ENCODE assay signal across 30 cellular contexts in the genomic region with DNA sequence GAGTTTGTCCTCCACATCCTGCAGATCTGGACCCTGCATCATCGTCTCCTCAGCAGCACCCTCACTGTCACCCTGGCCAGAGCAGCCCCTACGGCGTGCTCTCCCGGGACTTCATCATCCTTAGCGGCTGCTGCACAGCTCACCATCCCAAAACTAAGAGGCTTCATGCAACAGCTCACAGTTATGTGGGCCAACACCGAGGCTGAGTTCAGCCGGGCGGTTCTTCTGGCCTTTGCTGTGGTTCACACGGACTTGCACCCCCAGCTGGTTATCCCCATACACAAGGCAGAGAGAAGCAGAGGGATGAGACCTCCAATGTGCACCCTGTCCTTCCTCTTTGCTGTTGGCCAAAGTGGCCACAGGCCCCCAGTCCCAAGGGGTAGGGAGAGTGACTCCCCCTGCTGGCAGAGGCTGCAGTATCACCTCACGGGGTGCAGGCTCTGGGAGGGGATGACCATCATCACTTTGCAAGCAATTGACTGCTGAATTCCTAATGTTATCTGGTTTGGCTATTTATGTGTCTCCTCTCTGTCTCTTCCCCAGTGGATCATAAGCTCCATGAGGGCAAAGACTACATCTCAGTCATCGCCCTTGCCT.
DNase-seq lines count a peak whose midpoint lies in the region; ATAC-seq and TF ChIP-seq lines count a peak whose summit lies in the region.
"Had no signal": no experiment of that assay in that cellular context is flagged by ENCODE, and none has a peak within 500 bp of the region (broad histone marks: within the 10 kb centered on the region; RNA-seq: fewer than 3 reads in every experiment).

No MANE protein-coding gene starts in this region.

- 96% methylated on average over 11 of the region's 11 CpGs for WGBS in suprapubic skin
- 91 to 95% methylated on average over 9 to 11 of the region's 11 CpGs for WGBS in testis, 2 donors

- no peak overlapping the region for H3K4me2 ChIP-seq in Loucy (ENCODE audit: low read depth, low read length, poor library complexity, severe bottlenecking)

- no peaks in the 10 kb centered on the region for H3K9me2 ChIP-seq in Loucy (replicated peaks; ENCODE audit: low read depth, low read length)

- no peak overlapping the region for H3K27ac Mint-ChIP-seq in activated naive CD4-positive, alpha-beta T cell treated with anti-CD3 and anti-CD28 coated beads, Interleukin-2, amount 10 ng/mL, durations not matched to agents 7 days and 5 days
- H3K27ac Mint-ChIP-seq in WTC11, result no peak overlapping the region
- H3K27ac Mint-ChIP-seq: activated T-cell treated with anti-CD3 and anti-CD28 coated beads, Interleukin-2, amount 50 U/mL, for 24 hours; B cell; CD8-positive, alpha-beta memory T cell; mesothelial cell of epicardium; naive thymus-derived CD8-positive, alpha-beta T cell; stimulated activated naive CD8-positive, alpha-beta T cell treated with anti-CD3 and anti-CD28 coated beads, Interleukin-15, Interleukin-2, amounts not matched to agents 100 ng/mL and 50 ng/mL, for 24 hours had no signal

- H3K27me3 ChIP-seq in Loucy (ENCODE audit: insufficient read depth, low read length, poor library complexity, severe bottlenecking) (no peaks in the 10 kb centered on the region), suprapubic skin (peaks cover 71% of the 10 kb centered on the region), uterus (no peaks in the 10 kb centered on the region), testis (no peaks in the 10 kb centered on the region), gastrocnemius medialis (no peaks in the 10 kb centered on the region)
- H3K27me3 ChIP-seq: colonic mucosa, pancreas, tibial nerve had no signal

- DNase-seq in activated naive CD4-positive, alpha-beta T cell treated with anti-CD3 and anti-CD28 coated beads, Interleukin-2, amount 10 ng/mL, durations not matched to agents 7 days and 5 days, result peak; percentile 14
- DNase-seq in activated naive CD4-positive, alpha-beta T cell (lab: John Stamatoyannopoulos, UW), result no peak
- no peak for DNase-seq in WTC11 (ENCODE audit: low spot score)
- peak; percentile 22 to 55 for DNase-seq in suprapubic skin (ENCODE audit: low spot score in 2 of 2)
- no peak for DNase-seq in uterus
- no peak for DNase-seq in testis
- DNase-seq in gastrocnemius medialis, result no peak
- DNase-seq: activated CD8-positive, alpha-beta memory T cell treated with anti-CD3 and anti-CD28 coated beads for 24 hours; activated naive CD4-positive, alpha-beta T cell treated with Interleukin-2 at 50 U/mL for 16 hours; activated T-cell treated with anti-CD3 and anti-CD28 coated beads, Interleukin-2, amount 50 U/mL, for 24 hours; amygdala; CD8-positive, alpha-beta memory T cell; colonic mucosa; effector memory CD8-positive, alpha-beta T cell; GF-D8; hippocampal formation; naive thymus-derived CD8-positive, alpha-beta T cell; NCI-H1417 treated with DMSO at 0.1 percent for 48 hours had no signal

- no peak overlapping the region for H3K27ac ChIP-seq in suprapubic skin
- no peak overlapping the region for H3K27ac ChIP-seq in uterus
- H3K27ac ChIP-seq in testis, result no peak overlapping the region
- H3K27ac ChIP-seq in gastrocnemius medialis, result no peak overlapping the region
- H3K27ac ChIP-seq: breast epithelium, colonic mucosa, esophagus muscularis mucosa, gastroesophageal sphincter, HL-60, pancreas, tibial nerve had no signal

- no peaks in the 10 kb centered on the region for H3K27me3 Mint-ChIP-seq in activated naive CD4-positive, alpha-beta T cell treated with anti-CD3 and anti-CD28 coated beads, Interleukin-2, amount 10 ng/mL, durations not matched to agents 7 days and 5 days
- peaks cover 12% of the 10 kb centered on the region for H3K27me3 Mint-ChIP-seq in WTC11 (ENCODE audit: low read depth)
- H3K27me3 Mint-ChIP-seq: activated T-cell treated with anti-CD3 and anti-CD28 coated beads, Interleukin-2, amount 50 U/mL, for 24 hours; B cell; effector memory CD8-positive, alpha-beta T cell; naive thymus-derived CD8-positive, alpha-beta T cell; stimulated activated naive CD8-positive, alpha-beta T cell treated with anti-CD3 and anti-CD28 coated beads, Interleukin-15, Interleukin-2, amounts not matched to agents 100 ng/mL and 50 ng/mL, for 24 hours had no signal

- TF ChIP-seq EP300 in suprapubic skin (IDR thresholded peaks at IDR 0.05), result no peak

- ATAC-seq in WTC11, result no peak
- no peak for ATAC-seq in gastrocnemius medialis
- ATAC-seq: effector memory CD8-positive, alpha-beta T cell; gastroesophageal sphincter; left lobe of liver; naive thymus-derived CD8-positive, alpha-beta T cell; pancreas; right cardiac atrium had no signal

- no peak overlapping the region for H3K4me3 ChIP-seq in Loucy (ENCODE audit: low read length, poor library complexity, severe bottlenecking)
- no peak overlapping the region for H3K4me3 ChIP-seq in suprapubic skin
- H3K4me3 ChIP-seq in uterus, result no peak overlapping the region
- H3K4me3 ChIP-seq in testis, result no peak overlapping the region
- H3K4me3 ChIP-seq in gastrocnemius medialis, result no peak overlapping the region
- H3K4me3 ChIP-seq: breast epithelium, colonic mucosa, esophagus muscularis mucosa, gastroesophageal sphincter, pancreas, tibial nerve had no signal

- no peak overlapping the region for H2AFZ ChIP-seq in Loucy (ENCODE audit: low read length)

- H3K36me3 ChIP-seq in Loucy (ENCODE audit: insufficient read depth, low read length) (no peaks in the 10 kb centered on the region), suprapubic skin (no peaks in the 10 kb centered on the region), uterus (no peaks in the 10 kb centered on the region), testis (ENCODE audit: low read depth, missing control alignments) (no peaks in the 10 kb centered on the region), gastrocnemius medialis (no peaks in the 10 kb centered on the region)
- H3K36me3 ChIP-seq: breast epithelium, colonic mucosa, esophagus muscularis mucosa, gastroesophageal sphincter, pancreas, tibial nerve had no signal

- CTCF ChIA-PET in activated naive CD4-positive, alpha-beta T cell treated with anti-CD3 and anti-CD28 coated beads, Interleukin-2, amount 10 ng/mL, durations not matched to agents 7 days and 5 days (lab: Charles Lee), result no interaction called here
- CTCF ChIA-PET in WTC11 (lab: Charles Lee), result interaction anchor here (1.1 to 6.5 kb wide), 2 partner anchors 82 to 118 kb away, joined by 3 to 70 read pairs; no protein-coding TSS in a partner anchor

- TF ChIP-seq POLR2A in suprapubic skin (IDR thresholded peaks at IDR 0.05) (no peak), uterus (IDR thresholded peaks at IDR 0.05) (no peak), testis (IDR thresholded peaks at IDR 0.05) (no peak), gastrocnemius medialis (IDR thresholded peaks at IDR 0.05) (no peak)

- peak; percentile 52 for TF ChIP-seq CTCF in Loucy (conservative IDR thresholded peaks at IDR 0.05; ENCODE audit: low read length)
- 0 out of 2 replicates have a peak, but pooled peaks have one; percentile 14 for TF ChIP-seq CTCF in WTC11 (IDR thresholded peaks at IDR 0.05)
- no peak for TF ChIP-seq CTCF in suprapubic skin (IDR thresholded peaks at IDR 0.05)
- TF ChIP-seq CTCF in uterus (IDR thresholded peaks at IDR 0.05), result no peak
- no peak for TF ChIP-seq CTCF in testis (IDR thresholded peaks at IDR 0.05)
- no peak for TF ChIP-seq CTCF in gastrocnemius medialis (IDR thresholded peaks at IDR 0.05 in 4 of 5, conservative IDR thresholded peaks at IDR 0.05 in 1 of 5)

- H3K4me1 ChIP-seq in Loucy (ENCODE audit: insufficient read depth, low read length, poor library complexity, severe bottlenecking) (no peaks in the 10 kb centered on the region), suprapubic skin (no peaks in the 10 kb centered on the region), uterus (no peaks in the 10 kb centered on the region), testis (no peaks in the 10 kb centered on the region), gastrocnemius medialis (no peaks in the 10 kb centered on the region)
- H3K4me1 ChIP-seq: breast epithelium, colonic mucosa, esophagus muscularis mucosa, gastroesophageal sphincter, pancreas, tibial nerve had no signal

- intact Hi-C loops in uterus (cut with DNase I; ENCODE audit: low total_unique reads), result no loop called here
- intact Hi-C loops in testis (cut with DNase I; ENCODE audit: low total_unique reads), result no loop called here
- intact Hi-C loops in gastrocnemius medialis (cut with DNase I; ENCODE audit: low total_unique reads), result no loop called here

- H3K4me1 Mint-ChIP-seq in activated naive CD4-positive, alpha-beta T cell treated with anti-CD3 and anti-CD28 coated beads, Interleukin-2, amount 10 ng/mL, durations not matched to agents 7 days and 5 days, result no peaks in the 10 kb centered on the region
- H3K4me1 Mint-ChIP-seq in WTC11, result peaks cover 17% of the 10 kb centered on the region
- H3K4me1 Mint-ChIP-seq: B cell; CD8-positive, alpha-beta memory T cell had no signal

- no peaks in the 10 kb centered on the region for H3F3A ChIP-seq in Loucy (ENCODE audit: low read depth)

- no peaks in the 10 kb centered on the region for H3K36me3 Mint-ChIP-seq in activated naive CD4-positive, alpha-beta T cell treated with anti-CD3 and anti-CD28 coated beads, Interleukin-2, amount 10 ng/mL, durations not matched to agents 7 days and 5 days
- peaks cover 18% of the 10 kb centered on the region for H3K36me3 Mint-ChIP-seq in WTC11
- H3K36me3 Mint-ChIP-seq: mesothelial cell of epicardium had no signal

- H4K20me1 ChIP-seq in Loucy (ENCODE audit: insufficient read depth, low read length, poor library complexity, severe bottlenecking), result no peaks in the 10 kb centered on the region

- H3K79me2 ChIP-seq in Loucy (ENCODE audit: insufficient read depth, low read length), result peaks cover 4% of the 10 kb centered on the region; the same call in 1 of the 2 replicates

- H3K9ac ChIP-seq in Loucy (ENCODE audit: low read depth, low read length, poor library complexity, severe bottlenecking), result no peak overlapping the region

- H3K9me3 Mint-ChIP-seq in activated naive CD4-positive, alpha-beta T cell treated with anti-CD3 and anti-CD28 coated beads, Interleukin-2, amount 10 ng/mL, durations not matched to agents 7 days and 5 days, result peaks cover 17% of the 10 kb centered on the region
- H3K9me3 Mint-ChIP-seq in WTC11, result peaks cover 23% of the 10 kb centered on the region
- H3K9me3 Mint-ChIP-seq: activated T-cell treated with anti-CD3 and anti-CD28 coated beads, Interleukin-2, amount 50 U/mL, for 24 hours had no signal

- H3K4me3 Mint-ChIP-seq in activated naive CD4-positive, alpha-beta T cell treated with anti-CD3 and anti-CD28 coated beads, Interleukin-2, amount 10 ng/mL, durations not matched to agents 7 days and 5 days, result no peak overlapping the region
- no peak overlapping the region for H3K4me3 Mint-ChIP-seq in WTC11
- H3K4me3 Mint-ChIP-seq: activated T-cell treated with anti-CD3 and anti-CD28 coated beads, Interleukin-2, amount 50 U/mL, for 24 hours; B cell; CD8-positive, alpha-beta memory T cell; effector memory CD8-positive, alpha-beta T cell; mesothelial cell of epicardium; stimulated activated naive CD8-positive, alpha-beta T cell treated with anti-CD3 and anti-CD28 coated beads, Interleukin-15, Interleukin-2, amounts not matched to agents 100 ng/mL and 50 ng/mL, for 24 hours had no signal

- in situ Hi-C loops in gastrocnemius medialis (cut with MboI; ENCODE audit: low sequenced_read_pairs in 4 of 4), result no loop called here

- POLR2A ChIA-PET in WTC11 (lab: Charles Lee), result no interaction called here

- H3K9me3 ChIP-seq in Loucy (ENCODE audit: insufficient read depth, low read depth, low read length) (no peaks in the 10 kb centered on the region), suprapubic skin (peaks cover 6% of the 10 kb centered on the region), uterus (no peaks in the 10 kb centered on the region), testis (no peaks in the 10 kb centered on the region), gastrocnemius medialis (no peaks in the 10 kb centered on the region)
- H3K9me3 ChIP-seq: colonic mucosa, pancreas had no signal

Comparison
In these comparisons a context has a peak if more than half of its experiments do, and no peak if none do; other contexts are left out.
1. DNase-seq: peak in activated naive CD4-positive, alpha-beta T cell treated with anti-CD3 and anti-CD28 coated beads, Interleukin-2, amount 10 ng/mL, durations not matched to agents 7 days and 5 days (single experiment) and suprapubic skin (2 of 2); none in activated naive CD4-positive, alpha-beta T cell (0 of 4), WTC11 (single experiment), uterus (0 of 2), testis (single experiment) and gastrocnemius medialis (0 of 2).
2. CTCF ChIP-seq: peak in Loucy (single experiment) and WTC11 (single experiment); none in suprapubic skin (0 of 2), uterus (0 of 4), testis (0 of 3) and gastrocnemius medialis (0 of 5).